ENCODE assay signal across 8 cellular contexts in genomic region chr14:74612346-74613021, GRCh38. TPM values are rescaled to one million over a fixed set of nuclear protein-coding genes. Genes with fewer than 3 reads are reported as not detected.
A peak's percentile ranks its signal among the peaks of the same experiment; 100 is the strongest.
DNase-seq lines count a peak whose midpoint lies in the region; ATAC-seq, FAIRE-seq and TF ChIP-seq lines count a peak whose summit lies in the region.

No MANE protein-coding gene starts in this region.

- TF ChIP-seq CTCF in epithelial cell of proximal tubule (conservative IDR thresholded peaks at IDR 0.05; ENCODE audit: low read depth, low read length) (peak; percentile 54), mucosa of descending colon (IDR thresholded peaks at IDR 0.05) (peak; percentile 83)

- H3K4me3 ChIP-seq in epithelial cell of proximal tubule (ENCODE audit: low read depth, low read length) (peak overlapping the region; percentile 75), mucosa of descending colon (no peak overlapping the region)

- intact Hi-C loops in mucosa of descending colon (cut with DNase I, micrococcal nuclease): loop anchor here (5.0 to 10.0 kb wide), 2 partner anchors 182 to 250 kb away; no protein-coding TSS in a partner anchor

- H3K36me3 ChIP-seq in mucosa of descending colon (ENCODE audit: low read depth): no peaks in the 10 kb centered on the region

- peaks cover 9% of the 10 kb centered on the region for H3K4me1 ChIP-seq in mucosa of descending colon (ENCODE audit: low read depth)

- no peaks in the 10 kb centered on the region for H3K9me3 ChIP-seq in mucosa of descending colon

- FAIRE-seq in GM18507 (lab: Jason Lieb, UNC): peak; percentile 39

- ATAC-seq in HG03439 (IDR thresholded peaks at IDR 0.05; ENCODE audit: unreplicated experiment) (peak; percentile 56), mucosa of descending colon (peak; percentile 92)

- DNase-seq in A172 (ENCODE audit: low spot score) (peak; percentile 25), GM18507 (ENCODE audit: extremely low spot score, insufficient read length, low read depth) (peak; percentile 55), NOMO-1 (lab: John Stamatoyannopoulos, UW; ENCODE audit: unreplicated experiment in 2 of 2) (peak; percentile 77 to 84), activated T-cell treated with anti-CD3 and anti-CD28 coated beads for 1 hour (ENCODE audit: low read depth) (peak; percentile 77), epithelial cell of proximal tubule (ENCODE audit: low read depth) (no peak), mucosa of descending colon (peak; percentile 82 to 84 (median 84))
- DNase-seq in stimulated activated CD8-positive, alpha-beta memory T cell treated with anti-CD3 and anti-CD28 coated beads, Interleukin-4, amount 100 ng/mL, for 1 hour (ENCODE audit: low read depth in 2 of 2, low spot score in 1 of 2): peak; percentile 43 to 66

RNA-seq across cellular contexts. Expression of gene LTBP2, which starts 0.4 kb away (rescaled TPM):
- 5.7 and 5.8 TPM in 2 replicates for total RNA-seq in A172 (2014; rRNA removed; shearing (Covaris generic))
- total RNA-seq in epithelial cell of proximal tubule: 33.1 and 39.5 TPM in 2 replicates
- total RNA-seq in mucosa of descending colon: 10 to 100 TPM in 1 of 3 donors, 1 to 10 TPM in 2; 1.7 to 10.2 (median 3.0) TPM
